In genomic region chr13:77233159-77233558, GRCh38 we compare ENCODE assay signal across 3 cellular contexts.
TF ChIP-seq lines count a peak whose summit lies in the region.

No MANE protein-coding gene starts in this region.

TF ChIP-seq in HepG2, 621 proteins besides CTCF, POLR2A, EP300 and RAD21 (continued from another document):
- TF ChIP-seq EEA1 (CRISPR knock-in tag; IDR thresholded peaks at IDR 0.05; ENCODE audit: borderline replicate concordance): no peak
- no peak for TF ChIP-seq ZSCAN31 (CRISPR knock-in tag; IDR thresholded peaks at IDR 0.05; ENCODE audit: low read depth)

TF ChIP-seq in K562, 482 proteins besides CTCF, POLR2A, EP300 and RAD21 (continued from another document):
- no peak for TF ChIP-seq CTBP1 (IDR thresholded peaks at IDR 0.05; ENCODE audit: borderline replicate concordance)
- no peak for TF ChIP-seq ZFX (CRISPR knock-in tag; IDR thresholded peaks at IDR 0.05)
- TF ChIP-seq HNRNPK (IDR thresholded peaks at IDR 0.05; ENCODE audit: low read depth, low read length, poor library complexity, severe bottlenecking): peak; percentile 62
TF ChIP-seq in K562: peak in this region for 1.

TF ChIP-seq in SK-N-SH treated with all-trans-retinoic acid at 6 μM for 48 hours, 23 proteins besides CTCF, POLR2A, EP300 and RAD21 (continued from another document):
- TF ChIP-seq ARNTL (CRISPR knock-in tag; IDR thresholded peaks at IDR 0.05; ENCODE audit: borderline replicate concordance, low read depth) (no peak), TOX (CRISPR knock-in tag; IDR thresholded peaks at IDR 0.05; ENCODE audit: borderline replicate concordance) (no peak), ZFP3 (CRISPR knock-in tag; IDR thresholded peaks at IDR 0.05) (no peak), CSDC2 (CRISPR knock-in tag; IDR thresholded peaks at IDR 0.05) (no peak), ZNF70 (CRISPR knock-in tag; IDR thresholded peaks at IDR 0.05) (no peak), TSHZ2 (CRISPR knock-in tag; IDR thresholded peaks at IDR 0.05) (no peak)
TF ChIP-seq in SK-N-SH treated with all-trans-retinoic acid at 6 μM for 48 hours: peak in this region for 0.
